1 cellular context compared by ENCODE assay signal in the genomic region with DNA sequence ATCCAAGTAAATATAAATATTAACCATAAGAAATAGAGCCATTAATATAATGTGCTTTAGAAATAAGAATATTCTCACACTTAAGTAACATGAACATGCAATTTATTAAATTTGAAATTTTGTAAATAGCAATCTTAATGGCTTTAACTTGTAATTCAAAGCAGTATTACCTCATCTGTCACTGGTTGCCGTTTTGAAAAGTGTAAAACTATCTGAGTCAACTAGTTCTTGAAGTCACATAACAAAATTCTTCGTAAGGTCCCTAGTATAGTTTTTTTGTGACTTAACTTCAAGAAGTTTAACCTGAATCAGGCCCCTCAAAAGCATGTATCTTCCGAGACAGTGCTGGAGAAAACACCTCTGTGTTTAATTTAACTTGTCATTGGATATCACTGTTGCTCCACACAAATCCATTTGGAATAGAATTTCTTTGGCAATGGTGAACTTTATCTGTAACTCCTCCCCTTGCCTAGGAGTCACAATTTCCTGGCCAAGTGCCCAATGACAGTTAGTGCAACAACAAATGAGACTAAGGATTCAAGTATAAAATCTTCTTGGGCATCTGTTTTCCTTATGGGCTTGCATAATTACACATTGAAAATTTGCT.
A peak's percentile ranks its signal among the peaks of the same experiment; 100 is the strongest.
TF ChIP-seq lines count a peak whose summit lies in the region.

No MANE protein-coding gene starts in this region.

TF ChIP-seq in K562, 482 proteins besides CTCF, POLR2A, EP300 and RAD21:
- TF ChIP-seq, protein P1, sequence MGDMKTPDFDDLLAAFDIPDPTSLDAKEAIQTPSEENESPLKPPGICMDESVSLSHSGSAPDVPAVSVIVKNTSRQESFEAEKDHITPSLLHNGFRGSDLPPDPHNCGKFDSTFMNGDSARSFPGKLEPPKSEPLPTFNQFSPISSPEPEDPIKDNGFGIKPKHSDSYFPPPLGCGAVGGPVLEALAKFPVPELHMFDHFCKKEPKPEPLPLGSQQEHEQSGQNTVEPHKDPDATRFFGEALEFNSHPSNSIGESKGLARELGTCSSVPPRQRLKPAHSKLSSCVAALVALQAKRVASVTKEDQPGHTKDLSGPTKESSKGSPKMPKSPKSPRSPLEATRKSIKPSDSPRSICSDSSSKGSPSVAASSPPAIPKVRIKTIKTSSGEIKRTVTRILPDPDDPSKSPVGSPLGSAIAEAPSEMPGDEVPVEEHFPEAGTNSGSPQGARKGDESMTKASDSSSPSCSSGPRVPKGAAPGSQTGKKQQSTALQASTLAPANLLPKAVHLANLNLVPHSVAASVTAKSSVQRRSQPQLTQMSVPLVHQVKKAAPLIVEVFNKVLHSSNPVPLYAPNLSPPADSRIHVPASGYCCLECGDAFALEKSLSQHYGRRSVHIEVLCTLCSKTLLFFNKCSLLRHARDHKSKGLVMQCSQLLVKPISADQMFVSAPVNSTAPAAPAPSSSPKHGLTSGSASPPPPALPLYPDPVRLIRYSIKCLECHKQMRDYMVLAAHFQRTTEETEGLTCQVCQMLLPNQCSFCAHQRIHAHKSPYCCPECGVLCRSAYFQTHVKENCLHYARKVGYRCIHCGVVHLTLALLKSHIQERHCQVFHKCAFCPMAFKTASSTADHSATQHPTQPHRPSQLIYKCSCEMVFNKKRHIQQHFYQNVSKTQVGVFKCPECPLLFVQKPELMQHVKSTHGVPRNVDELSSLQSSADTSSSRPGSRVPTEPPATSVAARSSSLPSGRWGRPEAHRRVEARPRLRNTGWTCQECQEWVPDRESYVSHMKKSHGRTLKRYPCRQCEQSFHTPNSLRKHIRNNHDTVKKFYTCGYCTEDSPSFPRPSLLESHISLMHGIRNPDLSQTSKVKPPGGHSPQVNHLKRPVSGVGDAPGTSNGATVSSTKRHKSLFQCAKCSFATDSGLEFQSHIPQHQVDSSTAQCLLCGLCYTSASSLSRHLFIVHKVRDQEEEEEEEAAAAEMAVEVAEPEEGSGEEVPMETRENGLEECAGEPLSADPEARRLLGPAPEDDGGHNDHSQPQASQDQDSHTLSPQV (IDR thresholded peaks at IDR 0.05): no peak
- TF ChIP-seq, protein P2, sequence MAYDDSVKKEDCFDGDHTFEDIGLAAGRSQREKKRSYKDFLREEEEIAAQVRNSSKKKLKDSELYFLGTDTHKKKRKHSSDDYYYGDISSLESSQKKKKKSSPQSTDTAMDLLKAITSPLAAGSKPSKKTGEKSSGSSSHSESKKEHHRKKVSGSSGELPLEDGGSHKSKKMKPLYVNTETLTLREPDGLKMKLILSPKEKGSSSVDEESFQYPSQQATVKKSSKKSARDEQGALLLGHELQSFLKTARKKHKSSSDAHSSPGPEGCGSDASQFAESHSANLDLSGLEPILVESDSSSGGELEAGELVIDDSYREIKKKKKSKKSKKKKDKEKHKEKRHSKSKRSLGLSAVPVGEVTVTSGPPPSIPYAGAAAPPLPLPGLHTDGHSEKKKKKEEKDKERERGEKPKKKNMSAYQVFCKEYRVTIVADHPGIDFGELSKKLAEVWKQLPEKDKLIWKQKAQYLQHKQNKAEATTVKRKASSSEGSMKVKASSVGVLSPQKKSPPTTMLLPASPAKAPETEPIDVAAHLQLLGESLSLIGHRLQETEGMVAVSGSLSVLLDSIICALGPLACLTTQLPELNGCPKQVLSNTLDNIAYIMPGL (CRISPR knock-in tag; IDR thresholded peaks at IDR 0.05): no peak
- no peak for TF ChIP-seq TOE1 (IDR thresholded peaks at IDR 0.05; ENCODE audit: borderline replicate concordance)
- no peak for TF ChIP-seq TOE1 (CRISPR knock-in tag; IDR thresholded peaks at IDR 0.05; ENCODE audit: borderline replicate concordance, low read depth)
- peak; percentile 85; the same call in 1 of the 2 replicates for TF ChIP-seq NFATC3 (IDR thresholded peaks at IDR 0.05)
- peak; percentile 57; the same call in 1 of the 2 replicates for TF ChIP-seq JUND (IDR thresholded peaks at IDR 0.05; ENCODE audit: borderline replicate concordance, low read depth, low read length)
- TF ChIP-seq JUND (tag; IDR thresholded peaks at IDR 0.05; ENCODE audit: borderline replicate concordance, low read depth, low read length): peak; percentile 63; the same call in 1 of the 3 replicates
- peak; percentile 78 for TF ChIP-seq FOSL1 (tag; conservative IDR thresholded peaks at IDR 0.05)
- TF ChIP-seq NFIC (IDR thresholded peaks at IDR 0.05): peak; percentile 91
- no peak for TF ChIP-seq ARNT (IDR thresholded peaks at IDR 0.05)
- TF ChIP-seq FIP1L1 (IDR thresholded peaks at IDR 0.05; ENCODE audit: low read depth, low read length, poor library complexity, severe bottlenecking): no peak
